ENCODE assay signal across 23 cellular contexts in the genomic region with DNA sequence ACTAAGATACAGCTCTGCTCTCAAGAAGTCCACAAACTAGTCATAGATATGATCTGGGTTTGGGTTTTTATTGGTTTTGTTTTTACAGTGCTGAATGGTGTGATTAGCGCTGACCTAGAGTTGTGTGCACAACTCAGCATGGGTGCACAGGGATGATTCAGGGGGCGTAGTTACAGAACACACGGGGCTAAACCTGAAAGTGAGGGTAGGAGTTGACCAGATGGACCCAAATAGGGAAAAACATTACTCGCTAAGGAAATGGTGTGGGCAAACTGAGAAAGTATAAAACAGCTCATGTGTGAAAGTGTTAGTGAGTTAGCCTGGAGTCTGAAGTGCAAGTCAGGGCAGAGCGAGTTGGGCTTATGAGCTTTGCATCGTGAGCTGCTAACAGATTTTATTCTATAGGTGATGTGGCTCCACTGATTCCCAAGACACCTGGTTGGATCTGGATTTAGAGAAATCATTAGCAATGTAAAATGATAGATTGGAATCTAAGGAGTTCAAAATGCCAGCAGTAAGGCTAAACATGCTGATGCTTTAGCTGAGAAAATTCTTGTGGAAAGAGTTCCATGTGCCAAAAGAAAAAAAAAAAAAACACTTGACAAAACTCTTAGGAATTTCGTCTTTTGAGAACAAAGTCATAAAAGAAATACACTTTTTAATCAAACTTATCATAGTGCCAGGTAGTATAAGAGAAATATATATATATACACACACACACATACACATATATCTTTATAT.
A peak's percentile ranks its signal among the peaks of the same experiment; 100 is the strongest.
DNase-seq lines count a peak whose midpoint lies in the region; ATAC-seq and TF ChIP-seq lines count a peak whose summit lies in the region.
"Had no signal": no experiment of that assay in that cellular context is flagged by ENCODE, and none has a peak within 500 bp of the region (broad histone marks: within the 10 kb centered on the region; RNA-seq: fewer than 3 reads in every experiment).

No MANE protein-coding gene starts in this region.

- no peak overlapping the region for H3K4me3 ChIP-seq in MG63
- H3K4me3 ChIP-seq: BLaER1, esophagus muscularis mucosa, heart right ventricle, SK-N-MC, thoracic aorta had no signal

- DNase-seq in retina: peak; percentile 7
- DNase-seq in mucosa of gallbladder (ENCODE audit: low spot score): no peak
- no peak for DNase-seq in MG63
- DNase-seq in activated CD8-positive, alpha-beta T cell treated with anti-CD3 and anti-CD28 coated beads for 36 hours: no peak
- DNase-seq: activated T-cell treated with anti-CD3 and anti-CD28 coated beads for 4 hours; DMS 273 treated with DMSO at 0.1 percent for 48 hours; heart right ventricle; islet precursor cell; NCI-H2081 treated with DMSO at 0.1 percent for 48 hours; NCI-H524 treated with DMSO at 0.1 percent for 48 hours; stimulated activated CD4-positive, alpha-beta T cell treated with anti-CD3 and anti-CD28 coated beads, Interleukin-4, amount 100 ng/mL, for 24 hours; T1000 had no signal

- no peaks in the 10 kb centered on the region for H3K36me3 ChIP-seq in MG63
- H3K36me3 ChIP-seq: BLaER1, esophagus muscularis mucosa, heart right ventricle, neutrophil, thoracic aorta had no signal

- TF ChIP-seq CTCF in activated CD8-positive, alpha-beta T cell treated with anti-CD3 and anti-CD28 coated beads for 36 hours (IDR thresholded peaks at IDR 0.05): no peak

- peak; percentile 61 for ATAC-seq in GM18858 (IDR thresholded peaks at IDR 0.05; ENCODE audit: unreplicated experiment)
- peak; percentile 73 for ATAC-seq in HG02610 (IDR thresholded peaks at IDR 0.05; ENCODE audit: unreplicated experiment)
- peak; percentile 49 for ATAC-seq in activated T-helper 17 cell treated with anti-CD3 and anti-CD28 coated beads, Interleukin-2, amount 50 U/mL, for 72 hours (replicated peaks)
- no peak for ATAC-seq in activated CD8-positive, alpha-beta T cell treated with anti-CD3 and anti-CD28 coated beads for 36 hours
- ATAC-seq: HCT116, heart right ventricle had no signal

- H3K4me1 Mint-ChIP-seq in activated T-helper 17 cell treated with anti-CD3 and anti-CD28 coated beads, Interleukin-2, amount 50 U/mL, for 72 hours: peaks cover 5% of the 10 kb centered on the region
- no peaks in the 10 kb centered on the region for H3K4me1 Mint-ChIP-seq in activated CD8-positive, alpha-beta T cell treated with anti-CD3 and anti-CD28 coated beads for 36 hours (ENCODE audit: low read depth)
- H3K4me1 Mint-ChIP-seq: activated naive CD4-positive, alpha-beta T cell treated with anti-CD3 and anti-CD28 coated beads, Interleukin-2, amount 50 U/mL, for 24 hours; IgD-negative memory B cell had no signal

- H3K4me3 Mint-ChIP-seq in activated T-helper 17 cell treated with anti-CD3 and anti-CD28 coated beads, Interleukin-2, amount 50 U/mL, for 72 hours: no peak overlapping the region
- no peak overlapping the region for H3K4me3 Mint-ChIP-seq in activated CD8-positive, alpha-beta T cell treated with anti-CD3 and anti-CD28 coated beads for 36 hours
- H3K4me3 Mint-ChIP-seq: activated naive CD4-positive, alpha-beta T cell treated with anti-CD3 and anti-CD28 coated beads, Interleukin-2, amount 50 U/mL, for 24 hours; IgD-negative memory B cell had no signal

- H3K9me3 ChIP-seq in MG63: no peaks in the 10 kb centered on the region
- H3K9me3 ChIP-seq: BLaER1, neutrophil, thoracic aorta had no signal

- CTCF ChIA-PET in activated CD8-positive, alpha-beta T cell treated with anti-CD3 and anti-CD28 coated beads for 36 hours (lab: Charles Lee): no interaction called here

- intact Hi-C loops in activated CD8-positive, alpha-beta T cell treated with anti-CD3 and anti-CD28 coated beads for 36 hours (cut with micrococcal nuclease): no loop called here

- H3K36me3 Mint-ChIP-seq in activated T-helper 17 cell treated with anti-CD3 and anti-CD28 coated beads, Interleukin-2, amount 50 U/mL, for 72 hours (ENCODE audit: low read depth): no peaks in the 10 kb centered on the region
- H3K36me3 Mint-ChIP-seq in activated CD8-positive, alpha-beta T cell treated with anti-CD3 and anti-CD28 coated beads for 36 hours (ENCODE audit: low read depth): no peaks in the 10 kb centered on the region
- H3K36me3 Mint-ChIP-seq: activated naive CD4-positive, alpha-beta T cell treated with anti-CD3 and anti-CD28 coated beads, Interleukin-2, amount 50 U/mL, for 24 hours; IgD-negative memory B cell had no signal

- H3K9me3 Mint-ChIP-seq in activated T-helper 17 cell treated with anti-CD3 and anti-CD28 coated beads, Interleukin-2, amount 50 U/mL, for 72 hours: peaks cover 3% of the 10 kb centered on the region
- peaks cover 2% of the 10 kb centered on the region for H3K9me3 Mint-ChIP-seq in activated CD8-positive, alpha-beta T cell treated with anti-CD3 and anti-CD28 coated beads for 36 hours

- peaks cover 3% of the 10 kb centered on the region for H3K27me3 Mint-ChIP-seq in activated T-helper 17 cell treated with anti-CD3 and anti-CD28 coated beads, Interleukin-2, amount 50 U/mL, for 72 hours
- H3K27me3 Mint-ChIP-seq in activated CD8-positive, alpha-beta T cell treated with anti-CD3 and anti-CD28 coated beads for 36 hours: no peaks in the 10 kb centered on the region
- H3K27me3 Mint-ChIP-seq: IgD-negative memory B cell had no signal

- POLR2A ChIA-PET in activated CD8-positive, alpha-beta T cell treated with anti-CD3 and anti-CD28 coated beads for 36 hours (lab: Charles Lee): interaction anchor here (0.6 kb wide), 1 partner anchor 11 kb away, joined by 5 read pairs; no protein-coding TSS in a partner anchor

- no peak overlapping the region for H3K27ac Mint-ChIP-seq in activated T-helper 17 cell treated with anti-CD3 and anti-CD28 coated beads, Interleukin-2, amount 50 U/mL, for 72 hours
- H3K27ac Mint-ChIP-seq in activated CD8-positive, alpha-beta T cell treated with anti-CD3 and anti-CD28 coated beads for 36 hours: no peak overlapping the region
- H3K27ac Mint-ChIP-seq: activated naive CD4-positive, alpha-beta T cell treated with anti-CD3 and anti-CD28 coated beads, Interleukin-2, amount 50 U/mL, for 24 hours; IgD-negative memory B cell had no signal

- no peaks in the 10 kb centered on the region for H3K27me3 ChIP-seq in MG63
- H3K27me3 ChIP-seq: BLaER1, esophagus muscularis mucosa, heart right ventricle, neutrophil had no signal
